In the genomic region with DNA sequence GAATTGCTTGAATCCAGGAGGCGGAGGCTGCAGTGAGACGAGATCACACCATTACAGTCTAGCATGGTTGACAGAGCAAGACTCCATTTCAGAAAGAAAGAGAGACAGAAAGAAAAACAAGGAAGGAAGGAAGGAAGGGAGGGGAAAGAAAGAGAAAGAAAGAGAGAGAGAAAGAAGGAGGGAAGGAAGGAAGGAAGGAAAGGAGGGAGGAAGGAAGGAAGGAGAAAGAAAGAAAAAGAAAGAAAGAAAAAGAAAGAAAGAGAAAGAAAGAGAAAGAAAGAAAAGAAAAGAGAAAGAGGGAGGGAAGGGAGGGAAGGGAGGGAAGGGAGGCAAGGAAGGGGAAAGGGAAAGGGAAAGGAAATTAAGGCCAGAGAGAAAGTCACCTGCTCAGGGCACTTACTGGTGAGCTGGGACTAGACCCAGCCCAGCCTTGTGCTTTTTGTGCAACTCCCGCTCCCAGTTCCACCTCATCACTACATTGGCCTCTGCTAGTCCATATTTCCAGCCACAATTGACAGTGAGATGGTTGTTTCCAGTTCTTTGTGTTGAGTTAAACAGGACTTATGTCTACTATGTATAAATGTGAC, we compare ENCODE assay signal across 17 cellular contexts. TPM values are rescaled to one million over a fixed set of nuclear protein-coding genes. Genes with fewer than 3 reads are reported as not detected.
DNase-seq lines count a peak whose midpoint lies in the region; ATAC-seq and TF ChIP-seq lines count a peak whose summit lies in the region.
"Had no signal": no experiment of that assay in that cellular context is flagged by ENCODE, and none has a peak within 500 bp of the region (broad histone marks: within the 10 kb centered on the region; RNA-seq: fewer than 3 reads in every experiment).

No MANE protein-coding gene starts in this region.

- no peak for DNase-seq in chondrocyte (ENCODE audit: low spot score)
- no peak for DNase-seq in psoas muscle
- no peak for DNase-seq in stimulated activated CD4-positive, alpha-beta T cell treated with anti-CD3 and anti-CD28 coated beads, Interleukin-4, amount 100 ng/mL, for 4 hours
- DNase-seq: activated CD4-positive, alpha-beta T cell treated with anti-CD3 and anti-CD28 coated beads, Interleukin-2, amount 10 ng/mL, durations not matched to agents 7 days and 5 days; effector CD4-positive, alpha-beta T cell; NCI-H1092; NCI-H345; stimulated activated CD4-positive, alpha-beta T cell treated with anti-CD3 and anti-CD28 coated beads, Interleukin-4, amount 100 ng/mL, for 24 hours had no signal

- H3K4me3 Mint-ChIP-seq in chondrocyte (ENCODE audit: unreplicated experiment) = no peak overlapping the region
- H3K4me3 Mint-ChIP-seq: activated CD4-positive, alpha-beta T cell treated with anti-CD3 and anti-CD28 coated beads, Interleukin-2, amount 10 ng/mL, durations not matched to agents 7 days and 5 days; activated T-helper 17 cell treated with anti-CD3 and anti-CD28 coated beads, Interleukin-2, amount 50 U/mL, for 72 hours; H9; T-cell had no signal

- H3K27ac Mint-ChIP-seq in chondrocyte (ENCODE audit: unreplicated experiment) = peak overlapping the region; percentile 77
- H3K27ac Mint-ChIP-seq: activated CD4-positive, alpha-beta T cell treated with anti-CD3 and anti-CD28 coated beads, Interleukin-2, amount 10 ng/mL, durations not matched to agents 7 days and 5 days; activated T-helper 17 cell treated with anti-CD3 and anti-CD28 coated beads, Interleukin-2, amount 50 U/mL, for 72 hours; T-cell had no signal

- no peak overlapping the region for H3K4me3 ChIP-seq in psoas muscle

- H3K27ac ChIP-seq in psoas muscle = peak overlapping the region; percentile 31

- H3K9me3 ChIP-seq in psoas muscle = no peaks in the 10 kb centered on the region

- H3K36me3 Mint-ChIP-seq in chondrocyte (ENCODE audit: low read depth) = no peaks in the 10 kb centered on the region
- H3K36me3 Mint-ChIP-seq: T-cell had no signal

- H3K27me3 Mint-ChIP-seq in chondrocyte (ENCODE audit: low read depth) = no peaks in the 10 kb centered on the region

- intact Hi-C loops in psoas muscle (cut with DNase I) = loop anchor here (1.0 to 10.0 kb wide), 4 partner anchors 88 to 197 kb away; a partner anchor contains a TSS

- no peaks in the 10 kb centered on the region for H3K36me3 ChIP-seq in psoas muscle (ENCODE audit: insufficient read depth in 1 of 2, low read depth in 1 of 2)

- ATAC-seq in GM18870 (IDR thresholded peaks at IDR 0.05; ENCODE audit: unreplicated experiment) (peak; percentile 12), HG03520 (IDR thresholded peaks at IDR 0.05; ENCODE audit: unreplicated experiment) (peak; percentile 5), psoas muscle (no peak), GM21737 (IDR thresholded peaks at IDR 0.05; ENCODE audit: unreplicated experiment) (no peak), HG03025 (IDR thresholded peaks at IDR 0.05; ENCODE audit: low FRiP score, unreplicated experiment) (no peak), GM19351 (IDR thresholded peaks at IDR 0.05; ENCODE audit: unreplicated experiment) (no peak)

- WGBS in psoas muscle, 3 donors = 92 to 95% (median 94%) methylated on average over 3 of the region's 3 CpGs

- TF ChIP-seq CTCF in chondrocyte (IDR thresholded peaks at IDR 0.05) = no peak
- TF ChIP-seq CTCF in psoas muscle (IDR thresholded peaks at IDR 0.05) = no peak

- no peaks in the 10 kb centered on the region for H3K9me3 Mint-ChIP-seq in chondrocyte (ENCODE audit: low read depth)
- H3K9me3 Mint-ChIP-seq: activated CD4-positive, alpha-beta T cell treated with anti-CD3 and anti-CD28 coated beads, Interleukin-2, amount 10 ng/mL, durations not matched to agents 7 days and 5 days; activated T-helper 17 cell treated with anti-CD3 and anti-CD28 coated beads, Interleukin-2, amount 50 U/mL, for 72 hours; T-cell had no signal

- H3K27me3 ChIP-seq in psoas muscle (ENCODE audit: insufficient read depth in 3 of 3, low read length in 2 of 3) = no peaks in the 10 kb centered on the region

- H3K4me1 Mint-ChIP-seq in chondrocyte (ENCODE audit: low read depth) = peaks cover 70% of the 10 kb centered on the region

- peaks cover 3% of the 10 kb centered on the region for H3K4me1 ChIP-seq in psoas muscle

RNA-seq across cellular contexts. Expression of a gene that starts 35.7 kb away (rescaled TPM):
- total RNA-seq in chondrocyte = not detected in 3 replicates
- total RNA-seq in psoas muscle = not detected
- not detected for polyA plus RNA-seq in psoas muscle
- total RNA-seq: activated CD4-positive, alpha-beta T cell treated with anti-CD3 and anti-CD28 coated beads, Interleukin-2, amount 10 ng/mL, durations not matched to agents 7 days and 5 days; activated T-helper 17 cell treated with anti-CD3 and anti-CD28 coated beads, Interleukin-2, amount 50 U/mL, for 72 hours; G401; H9; T-cell had no signal

RNA-seq across cellular contexts. Expression of a gene that starts 51.3 kb away (rescaled TPM):
- total RNA-seq in chondrocyte = 14.8 to 23.7 TPM (median 15.5 TPM) in 3 replicates
- total RNA-seq in psoas muscle = 10 to 100 TPM; 23.2 to 45.3 (median 41.4) TPM
- polyA plus RNA-seq in psoas muscle = 10 to 100 TPM; 26.7 to 35.6 (median 28.7) TPM

Comparison
In these comparisons a context has a peak if more than half of its experiments do, and no peak if none do; other contexts are left out.
1. ATAC-seq: peak in GM18870 (single experiment) and HG03520 (single experiment); none in psoas muscle (0 of 4), GM21737 (single experiment), HG03025 (single experiment) and GM19351 (single experiment).